Comparison of ENCODE assay signal across 1 cellular context in the genomic region with DNA sequence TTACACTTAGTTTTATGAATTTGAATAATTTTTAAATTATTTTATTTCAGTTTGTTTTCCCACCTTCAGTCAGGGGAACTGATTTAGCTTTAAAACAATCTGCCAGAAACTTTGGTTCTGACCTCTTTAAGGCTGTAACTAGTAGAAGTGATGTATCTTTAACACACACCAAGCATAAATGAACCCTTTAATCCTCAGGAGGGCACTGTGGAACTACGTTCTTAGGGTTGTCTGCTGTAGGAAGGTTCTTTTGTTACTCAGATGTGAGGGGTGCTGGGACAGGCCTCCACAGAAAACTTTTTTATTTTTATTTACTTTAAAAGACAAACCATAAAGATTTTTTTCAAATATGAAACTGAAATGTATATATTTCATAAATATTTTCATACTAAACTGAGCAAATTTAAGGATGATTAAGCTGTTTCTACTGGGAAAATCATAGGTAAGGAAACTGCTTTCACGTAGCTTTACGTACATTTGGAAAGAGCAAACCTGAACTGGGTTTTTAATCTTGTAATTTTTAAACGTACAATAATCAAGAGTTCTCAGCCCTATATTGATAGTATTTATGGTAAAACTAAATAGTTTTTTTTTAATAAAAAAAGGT.
TF ChIP-seq lines count a peak whose summit lies in the region.

No MANE protein-coding gene starts in this region.

TF ChIP-seq in H1, 55 proteins besides CTCF, POLR2A, EP300 and RAD21 (continued from another document):
- TF ChIP-seq, protein P1, sequence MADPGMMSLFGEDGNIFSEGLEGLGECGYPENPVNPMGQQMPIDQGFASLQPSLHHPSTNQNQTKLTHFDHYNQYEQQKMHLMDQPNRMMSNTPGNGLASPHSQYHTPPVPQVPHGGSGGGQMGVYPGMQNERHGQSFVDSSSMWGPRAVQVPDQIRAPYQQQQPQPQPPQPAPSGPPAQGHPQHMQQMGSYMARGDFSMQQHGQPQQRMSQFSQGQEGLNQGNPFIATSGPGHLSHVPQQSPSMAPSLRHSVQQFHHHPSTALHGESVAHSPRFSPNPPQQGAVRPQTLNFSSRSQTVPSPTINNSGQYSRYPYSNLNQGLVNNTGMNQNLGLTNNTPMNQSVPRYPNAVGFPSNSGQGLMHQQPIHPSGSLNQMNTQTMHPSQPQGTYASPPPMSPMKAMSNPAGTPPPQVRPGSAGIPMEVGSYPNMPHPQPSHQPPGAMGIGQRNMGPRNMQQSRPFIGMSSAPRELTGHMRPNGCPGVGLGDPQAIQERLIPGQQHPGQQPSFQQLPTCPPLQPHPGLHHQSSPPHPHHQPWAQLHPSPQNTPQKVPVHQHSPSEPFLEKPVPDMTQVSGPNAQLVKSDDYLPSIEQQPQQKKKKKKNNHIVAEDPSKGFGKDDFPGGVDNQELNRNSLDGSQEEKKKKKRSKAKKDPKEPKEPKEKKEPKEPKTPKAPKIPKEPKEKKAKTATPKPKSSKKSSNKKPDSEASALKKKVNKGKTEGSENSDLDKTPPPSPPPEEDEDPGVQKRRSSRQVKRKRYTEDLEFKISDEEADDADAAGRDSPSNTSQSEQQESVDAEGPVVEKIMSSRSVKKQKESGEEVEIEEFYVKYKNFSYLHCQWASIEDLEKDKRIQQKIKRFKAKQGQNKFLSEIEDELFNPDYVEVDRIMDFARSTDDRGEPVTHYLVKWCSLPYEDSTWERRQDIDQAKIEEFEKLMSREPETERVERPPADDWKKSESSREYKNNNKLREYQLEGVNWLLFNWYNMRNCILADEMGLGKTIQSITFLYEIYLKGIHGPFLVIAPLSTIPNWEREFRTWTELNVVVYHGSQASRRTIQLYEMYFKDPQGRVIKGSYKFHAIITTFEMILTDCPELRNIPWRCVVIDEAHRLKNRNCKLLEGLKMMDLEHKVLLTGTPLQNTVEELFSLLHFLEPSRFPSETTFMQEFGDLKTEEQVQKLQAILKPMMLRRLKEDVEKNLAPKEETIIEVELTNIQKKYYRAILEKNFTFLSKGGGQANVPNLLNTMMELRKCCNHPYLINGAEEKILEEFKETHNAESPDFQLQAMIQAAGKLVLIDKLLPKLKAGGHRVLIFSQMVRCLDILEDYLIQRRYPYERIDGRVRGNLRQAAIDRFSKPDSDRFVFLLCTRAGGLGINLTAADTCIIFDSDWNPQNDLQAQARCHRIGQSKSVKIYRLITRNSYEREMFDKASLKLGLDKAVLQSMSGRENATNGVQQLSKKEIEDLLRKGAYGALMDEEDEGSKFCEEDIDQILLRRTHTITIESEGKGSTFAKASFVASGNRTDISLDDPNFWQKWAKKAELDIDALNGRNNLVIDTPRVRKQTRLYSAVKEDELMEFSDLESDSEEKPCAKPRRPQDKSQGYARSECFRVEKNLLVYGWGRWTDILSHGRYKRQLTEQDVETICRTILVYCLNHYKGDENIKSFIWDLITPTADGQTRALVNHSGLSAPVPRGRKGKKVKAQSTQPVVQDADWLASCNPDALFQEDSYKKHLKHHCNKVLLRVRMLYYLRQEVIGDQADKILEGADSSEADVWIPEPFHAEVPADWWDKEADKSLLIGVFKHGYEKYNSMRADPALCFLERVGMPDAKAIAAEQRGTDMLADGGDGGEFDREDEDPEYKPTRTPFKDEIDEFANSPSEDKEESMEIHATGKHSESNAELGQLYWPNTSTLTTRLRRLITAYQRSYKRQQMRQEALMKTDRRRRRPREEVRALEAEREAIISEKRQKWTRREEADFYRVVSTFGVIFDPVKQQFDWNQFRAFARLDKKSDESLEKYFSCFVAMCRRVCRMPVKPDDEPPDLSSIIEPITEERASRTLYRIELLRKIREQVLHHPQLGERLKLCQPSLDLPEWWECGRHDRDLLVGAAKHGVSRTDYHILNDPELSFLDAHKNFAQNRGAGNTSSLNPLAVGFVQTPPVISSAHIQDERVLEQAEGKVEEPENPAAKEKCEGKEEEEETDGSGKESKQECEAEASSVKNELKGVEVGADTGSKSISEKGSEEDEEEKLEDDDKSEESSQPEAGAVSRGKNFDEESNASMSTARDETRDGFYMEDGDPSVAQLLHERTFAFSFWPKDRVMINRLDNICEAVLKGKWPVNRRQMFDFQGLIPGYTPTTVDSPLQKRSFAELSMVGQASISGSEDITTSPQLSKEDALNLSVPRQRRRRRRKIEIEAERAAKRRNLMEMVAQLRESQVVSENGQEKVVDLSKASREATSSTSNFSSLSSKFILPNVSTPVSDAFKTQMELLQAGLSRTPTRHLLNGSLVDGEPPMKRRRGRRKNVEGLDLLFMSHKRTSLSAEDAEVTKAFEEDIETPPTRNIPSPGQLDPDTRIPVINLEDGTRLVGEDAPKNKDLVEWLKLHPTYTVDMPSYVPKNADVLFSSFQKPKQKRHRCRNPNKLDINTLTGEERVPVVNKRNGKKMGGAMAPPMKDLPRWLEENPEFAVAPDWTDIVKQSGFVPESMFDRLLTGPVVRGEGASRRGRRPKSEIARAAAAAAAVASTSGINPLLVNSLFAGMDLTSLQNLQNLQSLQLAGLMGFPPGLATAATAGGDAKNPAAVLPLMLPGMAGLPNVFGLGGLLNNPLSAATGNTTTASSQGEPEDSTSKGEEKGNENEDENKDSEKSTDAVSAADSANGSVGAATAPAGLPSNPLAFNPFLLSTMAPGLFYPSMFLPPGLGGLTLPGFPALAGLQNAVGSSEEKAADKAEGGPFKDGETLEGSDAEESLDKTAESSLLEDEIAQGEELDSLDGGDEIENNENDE (IDR thresholded peaks at IDR 0.05; ENCODE audit: insufficient replicate concordance, low read length): no peak
- no peak for TF ChIP-seq RBBP5 (IDR thresholded peaks at IDR 0.05; ENCODE audit: borderline replicate concordance, low read depth, low read length)
- TF ChIP-seq POLR2AphosphoS5 (IDR thresholded peaks at IDR 0.05; ENCODE audit: low read depth, low read length): no peak
- TF ChIP-seq JUN (IDR thresholded peaks at IDR 0.05; ENCODE audit: low read depth, low read length): no peak
- TF ChIP-seq, protein P2, sequence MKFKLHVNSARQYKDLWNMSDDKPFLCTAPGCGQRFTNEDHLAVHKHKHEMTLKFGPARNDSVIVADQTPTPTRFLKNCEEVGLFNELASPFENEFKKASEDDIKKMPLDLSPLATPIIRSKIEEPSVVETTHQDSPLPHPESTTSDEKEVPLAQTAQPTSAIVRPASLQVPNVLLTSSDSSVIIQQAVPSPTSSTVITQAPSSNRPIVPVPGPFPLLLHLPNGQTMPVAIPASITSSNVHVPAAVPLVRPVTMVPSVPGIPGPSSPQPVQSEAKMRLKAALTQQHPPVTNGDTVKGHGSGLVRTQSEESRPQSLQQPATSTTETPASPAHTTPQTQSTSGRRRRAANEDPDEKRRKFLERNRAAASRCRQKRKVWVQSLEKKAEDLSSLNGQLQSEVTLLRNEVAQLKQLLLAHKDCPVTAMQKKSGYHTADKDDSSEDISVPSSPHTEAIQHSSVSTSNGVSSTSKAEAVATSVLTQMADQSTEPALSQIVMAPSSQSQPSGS (IDR thresholded peaks at IDR 0.05; ENCODE audit: low read length): no peak
- TF ChIP-seq, protein P3, sequence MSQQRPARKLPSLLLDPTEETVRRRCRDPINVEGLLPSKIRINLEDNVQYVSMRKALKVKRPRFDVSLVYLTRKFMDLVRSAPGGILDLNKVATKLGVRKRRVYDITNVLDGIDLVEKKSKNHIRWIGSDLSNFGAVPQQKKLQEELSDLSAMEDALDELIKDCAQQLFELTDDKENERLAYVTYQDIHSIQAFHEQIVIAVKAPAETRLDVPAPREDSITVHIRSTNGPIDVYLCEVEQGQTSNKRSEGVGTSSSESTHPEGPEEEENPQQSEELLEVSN (IDR thresholded peaks at IDR 0.05): no peak
- TF ChIP-seq CTBP2 (IDR thresholded peaks at IDR 0.05; ENCODE audit: borderline replicate concordance, insufficient read depth, insufficient read length, low read length): no peak
- no peak for TF ChIP-seq TAF1 (IDR thresholded peaks at IDR 0.05; ENCODE audit: low read depth, low read length)
